Comparison of ENCODE assay signal across 8 cellular contexts in genomic region chr3:187739561-187740445, GRCh38. TPM values are rescaled to one million over a fixed set of nuclear protein-coding genes. Genes with fewer than 3 reads are reported as not detected.
DNase-seq lines count a peak whose midpoint lies in the region; ATAC-seq, FAIRE-seq and TF ChIP-seq lines count a peak whose summit lies in the region.

No MANE protein-coding gene starts in this region.

- TF ChIP-seq POLR2A in prostate gland (IDR thresholded peaks at IDR 0.05), result peak; percentile 13

- H3K9ac ChIP-seq in Karpas-422 (ENCODE audit: low read length) (peak overlapping the region; percentile 97), astrocyte (ENCODE audit: low read length) (peak overlapping the region; percentile 89)

- H3K9me3 ChIP-seq in Karpas-422 (ENCODE audit: low read length) (no peaks in the 10 kb centered on the region), astrocyte (ENCODE audit: insufficient read depth, low read depth, low read length) (no peaks in the 10 kb centered on the region), right cardiac atrium (ENCODE audit: control insufficient read depth, low read length) (no peaks in the 10 kb centered on the region), prostate gland (no peaks in the 10 kb centered on the region), aorta (ENCODE audit: control insufficient read depth, low read length) (no peaks in the 10 kb centered on the region)

- H3K27me3 Mint-ChIP-seq in astrocyte (ENCODE audit: low read depth, unreplicated experiment), result no peaks in the 10 kb centered on the region

- peak; percentile 76 for DNase-seq in AG08396 (ENCODE audit: low spot score)
- DNase-seq in Karpas-422, result peak; percentile 95
- DNase-seq in T-helper 1 cell, result peak; percentile 54 to 84 (median 67)
- DNase-seq in astrocyte (ENCODE audit: low read depth), result peak; percentile 92
- DNase-seq in right cardiac atrium, result peak; percentile 79 to 94 (median 91)
- peak; percentile 89 for DNase-seq in prostate gland (ENCODE audit: low spot score)
- peak; percentile 87 to 93 for DNase-seq in aorta

- H3K9me2 ChIP-seq in Karpas-422 (replicated peaks; ENCODE audit: insufficient read depth, low read length), result no peaks in the 10 kb centered on the region

- H3K4me1 ChIP-seq in Karpas-422 (ENCODE audit: low read length) (peaks cover 83% of the 10 kb centered on the region), astrocyte (ENCODE audit: insufficient read depth, low read length) (peaks cover 53% of the 10 kb centered on the region), right cardiac atrium (ENCODE audit: control insufficient read depth, insufficient read depth, low read length) (peaks cover 6% of the 10 kb centered on the region), prostate gland (replicated peaks) (peaks cover 3% of the 10 kb centered on the region), aorta (ENCODE audit: control insufficient read depth in 1 of 2, insufficient read depth in 2 of 2, low read length in 2 of 2) (peaks cover 0 to 3% of the 10 kb centered on the region in 2 donors)

- H3K36me3 ChIP-seq in Karpas-422 (ENCODE audit: insufficient read depth, low read length) (peaks cover 76% of the 10 kb centered on the region), astrocyte (ENCODE audit: insufficient read depth, low read length) (no peaks in the 10 kb centered on the region), prostate gland (no peaks in the 10 kb centered on the region), aorta (ENCODE audit: control insufficient read depth in 1 of 2, insufficient read depth in 2 of 2, low read length in 1 of 2) (no peaks in the 10 kb centered on the region)

- no peaks in the 10 kb centered on the region for H3K36me3 Mint-ChIP-seq in astrocyte (ENCODE audit: low read depth, unreplicated experiment)

- ATAC-seq in GM18519 (IDR thresholded peaks at IDR 0.05; ENCODE audit: low FRiP score, unreplicated experiment), result peak; percentile 33
- peak; percentile 11 to 41 for ATAC-seq in right cardiac atrium
- peak; percentile 67 for ATAC-seq in aorta (ENCODE audit: low FRiP score)

- peak overlapping the region; percentile 94 for H3K4me3 Mint-ChIP-seq in astrocyte (ENCODE audit: unreplicated experiment)

- no peak overlapping the region for H2AFZ ChIP-seq in Karpas-422 (ENCODE audit: low read length)
- peak overlapping the region; percentile 67 for H2AFZ ChIP-seq in astrocyte (ENCODE audit: low read depth, low read length)

- FAIRE-seq in astrocyte (lab: Jason Lieb, UNC), result no peak

- H3K27me3 ChIP-seq in Karpas-422 (ENCODE audit: low read length) (no peaks in the 10 kb centered on the region), astrocyte (ENCODE audit: insufficient read depth, low read length) (no peaks in the 10 kb centered on the region), right cardiac atrium (ENCODE audit: control insufficient read depth, insufficient read depth) (no peaks in the 10 kb centered on the region), prostate gland (replicated peaks; ENCODE audit: insufficient read depth) (no peaks in the 10 kb centered on the region), aorta (ENCODE audit: control insufficient read depth in 1 of 2, insufficient read depth in 2 of 2, low read length in 1 of 2) (no peaks in the 10 kb centered on the region)

- H3K27ac Mint-ChIP-seq in astrocyte (ENCODE audit: unreplicated experiment), result peak overlapping the region; percentile 98

- peak overlapping the region; percentile 93 for H3K4me2 ChIP-seq in Karpas-422 (ENCODE audit: low read depth, low read length, poor library complexity, severe bottlenecking)
- peak overlapping the region; percentile 95 for H3K4me2 ChIP-seq in astrocyte (ENCODE audit: low read length)

- 2% methylated on average over 58 of the region's 58 CpGs for WGBS in right cardiac atrium
- under 1% methylated on average over 58 of the region's 58 CpGs for WGBS in prostate gland
- WGBS in aorta, 2 donors, result 1% methylated on average over 58 of the region's 58 CpGs

- intact Hi-C loops in right cardiac atrium (cut with DNase I), result loop anchor here (2.0 to 10.0 kb wide), 15 partner anchors 225 to 1495 kb away; no protein-coding TSS in a partner anchor
- intact Hi-C loops in prostate gland (cut with DNase I), result loop anchor here (2.0 to 10.0 kb wide), 9 partner anchors 177 to 1407 kb away; no protein-coding TSS in a partner anchor
- intact Hi-C loops in aorta (cut with DNase I), result loop anchor here (2.0 to 10.0 kb wide), 19 partner anchors 412 to 1407 kb away; partner anchors contain the start of gene LPP (in 2 of the 2)

- peak overlapping the region; percentile 85 for H3K4me3 ChIP-seq in Karpas-422 (ENCODE audit: low read length)
- H3K4me3 ChIP-seq in astrocyte (ENCODE audit: insufficient read depth, low read depth, low read length), result peak overlapping the region; percentile 69
- H3K4me3 ChIP-seq in right cardiac atrium (ENCODE audit: low read length), result peak overlapping the region; percentile 88
- peak overlapping the region; percentile 68 to 83 for H3K4me3 ChIP-seq in prostate gland
- peak overlapping the region; percentile 33 to 38 for H3K4me3 ChIP-seq in aorta (ENCODE audit: low read length in 2 of 2)

- H3K27ac ChIP-seq in Karpas-422 (ENCODE audit: low read length), result peak overlapping the region; percentile 98
- peak overlapping the region; percentile 93 for H3K27ac ChIP-seq in astrocyte (ENCODE audit: low read depth, low read length)
- H3K27ac ChIP-seq in right cardiac atrium (ENCODE audit: low read length), result peak overlapping the region; percentile 96
- H3K27ac ChIP-seq in prostate gland, result peak overlapping the region; percentile 96 to 97
- H3K27ac ChIP-seq in aorta (ENCODE audit: low read depth in 1 of 2, low read length in 2 of 2), result peak overlapping the region; percentile 91 to 95

- no peaks in the 10 kb centered on the region for H3K9me3 Mint-ChIP-seq in astrocyte (ENCODE audit: unreplicated experiment)

- H3K4me1 Mint-ChIP-seq in astrocyte (ENCODE audit: low read depth, unreplicated experiment), result peaks cover 51% of the 10 kb centered on the region

- TF ChIP-seq CTCF in astrocyte (IDR thresholded peaks at IDR 0.05; ENCODE audit: insufficient read depth, low read depth, low read length), result peak; percentile 81
- peak; percentile 93 to 98 (median 96) for TF ChIP-seq CTCF in prostate gland (IDR thresholded peaks at IDR 0.05)

- H4K20me1 ChIP-seq in Karpas-422 (ENCODE audit: insufficient read depth, low read depth, low read length), result peaks cover 67% of the 10 kb centered on the region
- H4K20me1 ChIP-seq in astrocyte (ENCODE audit: insufficient read depth, low read length), result peaks cover 41% of the 10 kb centered on the region

- peaks cover 99% of the 10 kb centered on the region for H3K79me2 ChIP-seq in Karpas-422 (ENCODE audit: low read length)
- peaks cover 89% of the 10 kb centered on the region for H3K79me2 ChIP-seq in astrocyte (ENCODE audit: insufficient read depth, low read length)

RNA-seq across cellular contexts. Expression of gene BCL6, which starts 5.5 kb away (rescaled TPM):
- total RNA-seq in Karpas-422 (2014; rRNA removed; shearing (Covaris generic); ENCODE audit: low replicate concordance), result 488 and 569 TPM in 2 replicates
- total RNA-seq in astrocyte, result 46.0 and 46.2 TPM in 2 replicates
- total RNA-seq in right cardiac atrium, result 10 to 100 TPM; 70.0 to 77.3 (median 71.4) TPM
- polyA plus RNA-seq in right cardiac atrium, result 45.8 TPM
- total RNA-seq in prostate gland, result 100 to 1,000 TPM in 1 of 2 donors, 10 to 100 TPM in 1; 50.1 to 105 TPM
- 100 to 1,000 TPM; 136 to 154 TPM for total RNA-seq in aorta
- 10 to 100 TPM; 16.7 to 60.8 TPM for polyA plus RNA-seq in aorta

RNA-seq across cellular contexts. Expression of gene RTP2, which starts 37.4 kb away (rescaled TPM):
- not detected in 2 replicates for total RNA-seq in Karpas-422 (2014; rRNA removed; shearing (Covaris generic); ENCODE audit: low replicate concordance)
- total RNA-seq in astrocyte, result not detected in 2 replicates
- not detected for total RNA-seq in right cardiac atrium
- polyA plus RNA-seq in right cardiac atrium, result not detected
- not detected for total RNA-seq in prostate gland
- total RNA-seq in aorta, result not detected
- not detected for polyA plus RNA-seq in aorta

Comparison
In these comparisons a context has a peak if more than half of its experiments do, and no peak if none do; other contexts are left out.
1. Peak in every context shown above with its lines: DNase-seq, ATAC-seq, H3K4me3 ChIP-seq and H3K27ac ChIP-seq.
2. H3K4me3 ChIP-seq: peak in every context shown above with its lines; median percentile 88 in right cardiac atrium; 85 in Karpas-422; 76 in prostate gland; 69 in astrocyte; 36 in aorta.